Comparison of ENCODE assay signal across 2 cellular contexts in the genomic region with DNA sequence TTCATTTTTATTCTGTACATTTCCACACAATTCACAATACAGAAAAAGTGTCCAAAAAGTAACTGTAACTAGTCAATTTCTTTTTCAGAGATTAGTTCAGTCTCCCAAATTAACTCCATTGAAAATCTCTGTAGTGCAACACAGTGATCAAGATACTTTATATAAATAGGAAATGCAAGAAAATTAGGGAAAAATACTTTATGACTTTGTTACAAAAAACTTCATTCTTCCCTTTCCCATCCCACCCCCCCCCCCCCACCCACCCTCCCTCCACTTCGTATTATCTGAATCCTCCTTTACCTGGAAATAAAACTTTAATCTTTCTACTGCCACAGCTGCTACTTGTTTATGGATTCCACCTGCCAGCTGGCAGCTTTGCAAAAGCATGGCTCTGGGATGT.
TF ChIP-seq lines count a peak whose summit lies in the region.

No MANE protein-coding gene starts in this region.

TF ChIP-seq in HepG2, 621 proteins besides CTCF, POLR2A, EP300 and RAD21:
- TF ChIP-seq ZBTB38 (CRISPR knock-in tag; IDR thresholded peaks at IDR 0.05) (no peak), THAP11 (CRISPR knock-in tag; IDR thresholded peaks at IDR 0.05) (no peak), HNRNPK (IDR thresholded peaks at IDR 0.05; ENCODE audit: low read depth, low read length, poor library complexity, severe bottlenecking) (peak; percentile 71), CSRNP1 (CRISPR knock-in tag; IDR thresholded peaks at IDR 0.05) (no peak), TRIM22 (IDR thresholded peaks at IDR 0.05) (no peak), HMG20B (CRISPR knock-in tag; conservative IDR thresholded peaks at IDR 0.05) (no peak), KLF12 (CRISPR knock-in tag; IDR thresholded peaks at IDR 0.05; ENCODE audit: borderline replicate concordance) (no peak)

TF ChIP-seq in K562, 482 proteins besides CTCF, POLR2A, EP300 and RAD21:
- TF ChIP-seq ZNF668 (CRISPR knock-in tag; IDR thresholded peaks at IDR 0.05), result no peak
- no peak for TF ChIP-seq HEY1 (CRISPR knock-in tag; IDR thresholded peaks at IDR 0.05; ENCODE audit: borderline replicate concordance)
- no peak for TF ChIP-seq ZNF75A (CRISPR knock-in tag; IDR thresholded peaks at IDR 0.05)
- TF ChIP-seq ZFX (CRISPR knock-in tag; IDR thresholded peaks at IDR 0.05), result no peak
- no peak for TF ChIP-seq ZNF76 (CRISPR knock-in tag; IDR thresholded peaks at IDR 0.05; ENCODE audit: borderline replicate concordance)
- TF ChIP-seq HNRNPK (IDR thresholded peaks at IDR 0.05; ENCODE audit: low read depth, low read length, poor library complexity, severe bottlenecking), result peak; percentile 52
